ENCODE assay signal across 11 cellular contexts in the genomic region with DNA sequence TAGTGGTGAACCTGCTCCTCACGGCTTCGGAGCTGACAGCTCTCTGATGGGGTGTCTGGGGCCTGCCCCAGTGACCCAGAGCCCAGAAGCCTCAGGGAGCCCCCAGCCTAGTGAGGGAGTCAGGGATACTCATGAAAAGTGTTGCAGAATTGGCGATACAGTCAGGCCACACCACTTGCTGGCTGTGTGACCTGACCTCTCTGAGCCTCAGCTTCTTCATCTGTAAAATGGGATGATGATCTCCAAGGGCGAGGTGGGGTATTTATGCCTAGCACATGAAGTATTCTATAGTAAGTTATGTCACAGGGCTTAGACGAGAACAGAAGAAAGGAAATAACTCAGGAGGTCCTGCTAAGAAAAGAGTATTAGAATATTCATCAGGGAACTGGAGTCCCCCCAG. TPM values are rescaled to one million over a fixed set of nuclear protein-coding genes. Genes with fewer than 3 reads are reported as not detected.
DNase-seq lines count a peak whose midpoint lies in the region; ATAC-seq and TF ChIP-seq lines count a peak whose summit lies in the region.
"Had no signal": no experiment of that assay in that cellular context is flagged by ENCODE, and none has a peak within 500 bp of the region (broad histone marks: within the 10 kb centered on the region; RNA-seq: fewer than 3 reads in every experiment).

No MANE protein-coding gene starts in this region.

- H3K27me3 ChIP-seq in Caco-2 (replicated peaks; ENCODE audit: control insufficient read depth, insufficient read depth, low read length) (no peaks in the 10 kb centered on the region), RWPE2 (ENCODE audit: insufficient read depth, poor library complexity, severe bottlenecking) (no peaks in the 10 kb centered on the region), gastroesophageal sphincter (no peaks in the 10 kb centered on the region)
- H3K27me3 ChIP-seq in CD8-positive, alpha-beta memory T cell (ENCODE audit: insufficient read depth, low read length, poor library complexity, severe bottlenecking): peaks cover 27% of the 10 kb centered on the region

- H3K4me3 ChIP-seq in Caco-2 (ENCODE audit: low read depth, low read length) (no peak overlapping the region), RWPE2 (ENCODE audit: severe bottlenecking) (no peak overlapping the region), gastroesophageal sphincter (peak overlapping the region in 1 of 2 donors; percentile 95)
- H3K4me3 ChIP-seq in CD8-positive, alpha-beta memory T cell (ENCODE audit: low read length): no peak overlapping the region

- H3K4me3 Mint-ChIP-seq in Caco-2 (ENCODE audit: unreplicated experiment): peak overlapping the region; percentile 16
- peak overlapping the region in 3 of 7 donors; percentile 29 to 78 (median 75) for H3K4me3 Mint-ChIP-seq in CD8-positive, alpha-beta memory T cell

- WGBS in gastroesophageal sphincter (ENCODE audit: low coverage in 1 of 2), 2 donors: 70 to 84% methylated on average over 2 to 4 of the region's 5 CpGs

- no peaks in the 10 kb centered on the region for H3K27me3 Mint-ChIP-seq in Caco-2 (ENCODE audit: insufficient read depth, unreplicated experiment)
- H3K27me3 Mint-ChIP-seq in CD8-positive, alpha-beta memory T cell: peaks cover 34 to 47% of the 10 kb centered on the region in 2 donors

- peaks cover 9% of the 10 kb centered on the region for H3K36me3 Mint-ChIP-seq in Caco-2 (ENCODE audit: insufficient read depth, unreplicated experiment)
- no peaks in the 10 kb centered on the region for H3K36me3 Mint-ChIP-seq in CD8-positive, alpha-beta memory T cell

- H3K4me1 ChIP-seq in Caco-2 (peaks cover 55% of the 10 kb centered on the region), RWPE2 (ENCODE audit: insufficient read depth, poor library complexity, severe bottlenecking) (peaks cover 34% of the 10 kb centered on the region), gastroesophageal sphincter (peaks cover 0 to 94% (median 20%) of the 10 kb centered on the region in 3 donors)
- H3K4me1 ChIP-seq in CD8-positive, alpha-beta memory T cell (ENCODE audit: insufficient read depth, low read length): peaks cover 14% of the 10 kb centered on the region

- no peak for TF ChIP-seq POLR2A in gastroesophageal sphincter (IDR thresholded peaks at IDR 0.05)

- ATAC-seq in RWPE2 (ENCODE audit: low read depth) (no peak), gastroesophageal sphincter (no peak), GM21786 (IDR thresholded peaks at IDR 0.05; ENCODE audit: unreplicated experiment) (no peak)

- no peak for TF ChIP-seq CTCF in Caco-2 (IDR thresholded peaks at IDR 0.05; ENCODE audit: insufficient read depth in 1 of 2, low read depth in 1 of 2, low read length in 1 of 2, severe bottlenecking in 1 of 2, unreplicated experiment in 1 of 2)
- no peak for TF ChIP-seq CTCF in RWPE2 (IDR thresholded peaks at IDR 0.05; ENCODE audit: poor library complexity, severe bottlenecking)
- no peak for TF ChIP-seq CTCF in gastroesophageal sphincter (IDR thresholded peaks at IDR 0.05)

- BruUV-seq in Caco-2 (replicated peaks; lab: Mats Ljungman, UMichigan): TSS peak; percentile 10

- H3K9me3 ChIP-seq in Caco-2 (no peaks in the 10 kb centered on the region), RWPE2 (ENCODE audit: severe bottlenecking) (no peaks in the 10 kb centered on the region), gastroesophageal sphincter (no peaks in the 10 kb centered on the region)
- no peaks in the 10 kb centered on the region for H3K9me3 ChIP-seq in CD8-positive, alpha-beta memory T cell (ENCODE audit: low read length)

- DNase-seq in Caco-2 (no peak), RWPE2 (ENCODE audit: low spot score) (no peak), posterior vena cava (ENCODE audit: low spot score) (peak; percentile 19), medulla oblongata (ENCODE audit: extremely low spot score) (no peak)
- no peak for DNase-seq in activated T-cell treated with anti-CD3 and anti-CD28 coated beads, Interleukin-2, amount 50 U/mL, for 1 hour
- no peak for DNase-seq in CD8-positive, alpha-beta memory T cell
- DNase-seq: activated gamma-delta T cell, mesendoderm, NCI-H1930 had no signal

- H3K36me3 ChIP-seq in Caco-2 (ENCODE audit: control insufficient read depth, insufficient read depth, low read length) (no peaks in the 10 kb centered on the region; the same call in 1 of the 2 replicates), RWPE2 (ENCODE audit: low read depth) (no peaks in the 10 kb centered on the region), gastroesophageal sphincter (no peaks in the 10 kb centered on the region)
- H3K36me3 ChIP-seq in CD8-positive, alpha-beta memory T cell (ENCODE audit: insufficient read depth, low read length): no peaks in the 10 kb centered on the region

- peak overlapping the region; percentile 58 for H3K27ac Mint-ChIP-seq in Caco-2 (ENCODE audit: unreplicated experiment)
- H3K27ac Mint-ChIP-seq in CD8-positive, alpha-beta memory T cell: peak overlapping the region in 1 of 8 donors; percentile 5

- no peaks in the 10 kb centered on the region for H3K9me3 Mint-ChIP-seq in Caco-2 (ENCODE audit: unreplicated experiment)
- peaks cover 0 to 2% (median 0%) of the 10 kb centered on the region in 5 donors for H3K9me3 Mint-ChIP-seq in CD8-positive, alpha-beta memory T cell

- H3K4me1 Mint-ChIP-seq in Caco-2 (ENCODE audit: low read depth, unreplicated experiment): peaks cover 22% of the 10 kb centered on the region
- H3K4me1 Mint-ChIP-seq in CD8-positive, alpha-beta memory T cell: peaks cover 14 to 36% (median 33%) of the 10 kb centered on the region in 3 donors

- POLR2A ChIA-PET in Caco-2 (lab: Charles Lee): no interaction called here
- POLR2A ChIA-PET in CD8-positive, alpha-beta memory T cell (lab: Charles Lee): no interaction called here

- intact Hi-C loops in Caco-2 (cut with micrococcal nuclease; ENCODE audit: unreplicated experiment) (no loop called here), posterior vena cava (cut with DNase I) (no loop called here)

- CTCF ChIA-PET in Caco-2 (lab: Charles Lee): no interaction called here
- CTCF ChIA-PET in CD8-positive, alpha-beta memory T cell (lab: Charles Lee): interaction anchor here (2.6 kb wide), 1 partner anchor 27 kb away, joined by 5 read pairs; no protein-coding TSS in a partner anchor

- H3K27ac ChIP-seq in RWPE2 (ENCODE audit: poor library complexity, severe bottlenecking) (peak overlapping the region; percentile 69), gastroesophageal sphincter (peak overlapping the region in 3 of 4 donors; percentile 91 to 93 (median 92))
- no peak overlapping the region for H3K27ac ChIP-seq in CD8-positive, alpha-beta memory T cell (ENCODE audit: low read depth, low read length)

- no peak for TF ChIP-seq EP300 in gastroesophageal sphincter (IDR thresholded peaks at IDR 0.05)

RNA-seq across cellular contexts. Expression of gene TMEM51, which starts 1.6 kb away (rescaled TPM):
- total RNA-seq in Caco-2 (2022) (24.7 and 25.0 TPM in 2 replicates), gastroesophageal sphincter (10 to 100 TPM; 12.6 to 34.7 (median 17.7) TPM), posterior vena cava (1 to 10 TPM; 4.3 to 6.4 TPM)
- under 1 TPM; 0.11 to 0.24 TPM for total RNA-seq in CD8-positive, alpha-beta memory T cell
- not detected for polyA plus RNA-seq in CD8-positive, alpha-beta memory T cell

Comparison
In these comparisons a context has a peak if more than half of its experiments do, and no peak if none do; other contexts are left out.
1. RNA of gene TMEM51, which starts 1.6 kb away (total RNA-seq): 24.7 to 25.0 TPM in Caco-2, 12.6 to 34.7 TPM in gastroesophageal sphincter and 4.3 to 6.4 TPM in posterior vena cava; 0.11 to 0.24 TPM in CD8-positive, alpha-beta memory T cell; every median in the first group is over 4 times any median in the second.